In the genomic region with DNA sequence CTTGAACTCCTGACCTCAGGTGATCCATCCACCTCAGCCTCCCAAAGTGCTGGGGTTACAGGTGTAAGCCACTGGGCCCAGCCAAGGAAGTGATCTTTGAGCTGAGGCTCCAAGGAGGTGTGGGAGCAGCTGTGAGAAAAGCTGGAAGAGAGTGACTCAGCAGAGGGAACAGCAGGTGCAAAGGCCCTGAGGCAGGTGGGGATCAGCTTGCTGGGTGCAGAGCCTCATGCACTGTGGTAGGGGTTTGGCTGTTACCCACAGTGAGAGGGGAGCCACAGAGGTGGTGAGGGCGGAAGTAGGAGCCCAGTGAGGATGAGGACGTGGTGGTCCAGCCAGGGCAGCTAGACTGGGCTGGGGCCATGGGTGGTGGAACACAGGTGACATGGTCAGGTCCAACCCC, we compare ENCODE assay signal across 2 cellular contexts.
A peak's percentile ranks its signal among the peaks of the same experiment; 100 is the strongest.
TF ChIP-seq lines count a peak whose summit lies in the region.

No MANE protein-coding gene starts in this region.

TF ChIP-seq in A549, 52 proteins besides CTCF, POLR2A, EP300 and RAD21 (continued from another document):
- TF ChIP-seq, protein P1, sequence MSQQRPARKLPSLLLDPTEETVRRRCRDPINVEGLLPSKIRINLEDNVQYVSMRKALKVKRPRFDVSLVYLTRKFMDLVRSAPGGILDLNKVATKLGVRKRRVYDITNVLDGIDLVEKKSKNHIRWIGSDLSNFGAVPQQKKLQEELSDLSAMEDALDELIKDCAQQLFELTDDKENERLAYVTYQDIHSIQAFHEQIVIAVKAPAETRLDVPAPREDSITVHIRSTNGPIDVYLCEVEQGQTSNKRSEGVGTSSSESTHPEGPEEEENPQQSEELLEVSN (IDR thresholded peaks at IDR 0.05; ENCODE audit: borderline replicate concordance, low read depth), result no peak
- TF ChIP-seq SREBF2 (IDR thresholded peaks at IDR 0.05) (no peak), ZSCAN20 (CRISPR knock-in tag; IDR thresholded peaks at IDR 0.05) (no peak), RNF2 (IDR thresholded peaks at IDR 0.05; ENCODE audit: borderline replicate concordance, low read depth) (no peak), KDM1A (IDR thresholded peaks at IDR 0.05; ENCODE audit: low read depth) (peak; percentile 65), RARB (CRISPR knock-in tag; IDR thresholded peaks at IDR 0.05) (no peak), HOXB13 (CRISPR knock-in tag; IDR thresholded peaks at IDR 0.05; ENCODE audit: low read depth) (no peak), NR3C1 (IDR thresholded peaks at IDR 0.05) (no peak), FOSL2 (IDR thresholded peaks at IDR 0.05) (no peak), FOSL2 (CRISPR knock-in tag; IDR thresholded peaks at IDR 0.05) (peak; percentile 16; the same call in 1 of the 2 replicates), RFX5 (IDR thresholded peaks at IDR 0.05) (no peak), MAFK (IDR thresholded peaks at IDR 0.05; ENCODE audit: partially characterized antibody) (no peak)
- TF ChIP-seq, protein P2, sequence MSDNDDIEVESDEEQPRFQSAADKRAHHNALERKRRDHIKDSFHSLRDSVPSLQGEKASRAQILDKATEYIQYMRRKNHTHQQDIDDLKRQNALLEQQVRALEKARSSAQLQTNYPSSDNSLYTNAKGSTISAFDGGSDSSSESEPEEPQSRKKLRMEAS (IDR thresholded peaks at IDR 0.05), result no peak
- TF ChIP-seq, protein P3, sequence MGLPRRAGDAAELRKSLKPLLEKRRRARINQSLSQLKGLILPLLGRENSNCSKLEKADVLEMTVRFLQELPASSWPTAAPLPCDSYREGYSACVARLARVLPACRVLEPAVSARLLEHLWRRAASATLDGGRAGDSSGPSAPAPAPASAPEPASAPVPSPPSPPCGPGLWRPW (IDR thresholded peaks at IDR 0.05), result no peak
- TF ChIP-seq, protein P4, sequence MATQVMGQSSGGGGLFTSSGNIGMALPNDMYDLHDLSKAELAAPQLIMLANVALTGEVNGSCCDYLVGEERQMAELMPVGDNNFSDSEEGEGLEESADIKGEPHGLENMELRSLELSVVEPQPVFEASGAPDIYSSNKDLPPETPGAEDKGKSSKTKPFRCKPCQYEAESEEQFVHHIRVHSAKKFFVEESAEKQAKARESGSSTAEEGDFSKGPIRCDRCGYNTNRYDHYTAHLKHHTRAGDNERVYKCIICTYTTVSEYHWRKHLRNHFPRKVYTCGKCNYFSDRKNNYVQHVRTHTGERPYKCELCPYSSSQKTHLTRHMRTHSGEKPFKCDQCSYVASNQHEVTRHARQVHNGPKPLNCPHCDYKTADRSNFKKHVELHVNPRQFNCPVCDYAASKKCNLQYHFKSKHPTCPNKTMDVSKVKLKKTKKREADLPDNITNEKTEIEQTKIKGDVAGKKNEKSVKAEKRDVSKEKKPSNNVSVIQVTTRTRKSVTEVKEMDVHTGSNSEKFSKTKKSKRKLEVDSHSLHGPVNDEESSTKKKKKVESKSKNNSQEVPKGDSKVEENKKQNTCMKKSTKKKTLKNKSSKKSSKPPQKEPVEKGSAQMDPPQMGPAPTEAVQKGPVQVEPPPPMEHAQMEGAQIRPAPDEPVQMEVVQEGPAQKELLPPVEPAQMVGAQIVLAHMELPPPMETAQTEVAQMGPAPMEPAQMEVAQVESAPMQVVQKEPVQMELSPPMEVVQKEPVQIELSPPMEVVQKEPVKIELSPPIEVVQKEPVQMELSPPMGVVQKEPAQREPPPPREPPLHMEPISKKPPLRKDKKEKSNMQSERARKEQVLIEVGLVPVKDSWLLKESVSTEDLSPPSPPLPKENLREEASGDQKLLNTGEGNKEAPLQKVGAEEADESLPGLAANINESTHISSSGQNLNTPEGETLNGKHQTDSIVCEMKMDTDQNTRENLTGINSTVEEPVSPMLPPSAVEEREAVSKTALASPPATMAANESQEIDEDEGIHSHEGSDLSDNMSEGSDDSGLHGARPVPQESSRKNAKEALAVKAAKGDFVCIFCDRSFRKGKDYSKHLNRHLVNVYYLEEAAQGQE (IDR thresholded peaks at IDR 0.05), result no peak
TF ChIP-seq in A549: peak in this region for 2.

TF ChIP-seq in HEK293, 187 proteins besides CTCF, POLR2A, EP300 and RAD21:
- TF ChIP-seq, protein P5, sequence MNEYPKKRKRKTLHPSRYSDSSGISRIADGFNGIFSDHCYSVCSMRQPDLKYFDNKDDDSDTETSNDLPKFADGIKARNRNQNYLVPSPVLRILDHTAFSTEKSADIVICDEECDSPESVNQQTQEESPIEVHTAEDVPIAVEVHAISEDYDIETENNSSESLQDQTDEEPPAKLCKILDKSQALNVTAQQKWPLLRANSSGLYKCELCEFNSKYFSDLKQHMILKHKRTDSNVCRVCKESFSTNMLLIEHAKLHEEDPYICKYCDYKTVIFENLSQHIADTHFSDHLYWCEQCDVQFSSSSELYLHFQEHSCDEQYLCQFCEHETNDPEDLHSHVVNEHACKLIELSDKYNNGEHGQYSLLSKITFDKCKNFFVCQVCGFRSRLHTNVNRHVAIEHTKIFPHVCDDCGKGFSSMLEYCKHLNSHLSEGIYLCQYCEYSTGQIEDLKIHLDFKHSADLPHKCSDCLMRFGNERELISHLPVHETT (tag by site-specific recombination; IDR thresholded peaks at IDR 0.05), result no peak
- TF ChIP-seq ZNF394 (tag by site-specific recombination; IDR thresholded peaks at IDR 0.05; ENCODE audit: borderline replicate concordance), result peak; percentile 18; the same call in 1 of the 2 replicates
- TF ChIP-seq ZNF623 (tag by site-specific recombination; IDR thresholded peaks at IDR 0.05), result peak; percentile 99
- no peak for TF ChIP-seq ZBTB48 (tag by site-specific recombination; IDR thresholded peaks at IDR 0.05)
- TF ChIP-seq, protein P6, sequence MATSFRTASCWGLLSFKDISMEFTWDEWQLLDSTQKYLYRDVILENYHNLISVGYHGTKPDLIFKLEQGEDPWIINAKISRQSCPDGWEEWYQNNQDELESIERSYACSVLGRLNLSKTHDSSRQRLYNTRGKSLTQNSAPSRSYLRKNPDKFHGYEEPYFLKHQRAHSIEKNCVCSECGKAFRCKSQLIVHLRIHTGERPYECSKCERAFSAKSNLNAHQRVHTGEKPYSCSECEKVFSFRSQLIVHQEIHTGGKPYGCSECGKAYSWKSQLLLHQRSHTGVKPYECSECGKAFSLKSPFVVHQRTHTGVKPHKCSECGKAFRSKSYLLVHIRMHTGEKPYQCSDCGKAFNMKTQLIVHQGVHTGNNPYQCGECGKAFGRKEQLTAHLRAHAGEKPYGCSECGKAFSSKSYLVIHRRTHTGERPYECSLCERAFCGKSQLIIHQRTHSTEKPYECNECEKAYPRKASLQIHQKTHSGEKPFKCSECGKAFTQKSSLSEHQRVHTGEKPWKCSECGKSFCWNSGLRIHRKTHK (tag by site-specific recombination; IDR thresholded peaks at IDR 0.05), result no peak
- TF ChIP-seq, protein P7, sequence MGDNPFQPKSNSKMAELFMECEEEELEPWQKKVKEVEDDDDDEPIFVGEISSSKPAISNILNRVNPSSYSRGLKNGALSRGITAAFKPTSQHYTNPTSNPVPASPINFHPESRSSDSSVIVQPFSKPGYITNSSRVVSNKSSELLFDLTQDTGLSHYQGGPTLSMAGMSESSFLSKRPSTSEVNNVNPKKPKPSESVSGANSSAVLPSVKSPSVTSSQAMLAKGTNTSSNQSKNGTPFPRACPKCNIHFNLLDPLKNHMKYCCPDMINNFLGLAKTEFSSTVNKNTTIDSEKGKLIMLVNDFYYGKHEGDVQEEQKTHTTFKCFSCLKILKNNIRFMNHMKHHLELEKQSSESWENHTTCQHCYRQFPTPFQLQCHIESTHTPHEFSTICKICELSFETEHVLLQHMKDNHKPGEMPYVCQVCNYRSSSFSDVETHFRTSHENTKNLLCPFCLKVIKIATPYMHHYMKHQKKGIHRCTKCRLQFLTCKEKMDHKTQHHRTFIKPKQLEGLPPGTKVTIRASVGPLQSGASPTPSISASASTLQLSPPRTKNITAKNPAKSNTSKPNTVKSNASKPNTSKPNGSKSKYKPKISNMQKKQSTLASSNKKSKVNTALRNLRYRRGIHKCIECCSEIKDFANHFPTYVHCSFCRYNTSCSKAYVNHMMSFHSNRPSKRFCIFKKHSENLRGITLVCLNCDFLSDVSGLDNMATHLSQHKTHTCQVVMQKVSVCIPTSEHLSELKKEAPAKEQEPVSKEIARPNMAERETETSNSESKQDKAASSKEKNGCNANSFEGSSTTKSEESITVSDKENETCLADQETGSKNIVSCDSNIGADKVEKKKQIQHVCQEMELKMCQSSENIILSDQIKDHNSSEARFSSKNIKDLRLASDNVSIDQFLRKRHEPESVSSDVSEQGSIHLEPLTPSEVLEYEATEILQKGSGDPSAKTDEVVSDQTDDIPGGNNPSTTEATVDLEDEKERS (tag by site-specific recombination; IDR thresholded peaks at IDR 0.05), result peak; percentile 58; the same call in 1 of the 2 replicates
- TF ChIP-seq ZNF670 (tag by site-specific recombination; IDR thresholded peaks at IDR 0.05; ENCODE audit: low read depth), result no peak
- TF ChIP-seq, protein P8, sequence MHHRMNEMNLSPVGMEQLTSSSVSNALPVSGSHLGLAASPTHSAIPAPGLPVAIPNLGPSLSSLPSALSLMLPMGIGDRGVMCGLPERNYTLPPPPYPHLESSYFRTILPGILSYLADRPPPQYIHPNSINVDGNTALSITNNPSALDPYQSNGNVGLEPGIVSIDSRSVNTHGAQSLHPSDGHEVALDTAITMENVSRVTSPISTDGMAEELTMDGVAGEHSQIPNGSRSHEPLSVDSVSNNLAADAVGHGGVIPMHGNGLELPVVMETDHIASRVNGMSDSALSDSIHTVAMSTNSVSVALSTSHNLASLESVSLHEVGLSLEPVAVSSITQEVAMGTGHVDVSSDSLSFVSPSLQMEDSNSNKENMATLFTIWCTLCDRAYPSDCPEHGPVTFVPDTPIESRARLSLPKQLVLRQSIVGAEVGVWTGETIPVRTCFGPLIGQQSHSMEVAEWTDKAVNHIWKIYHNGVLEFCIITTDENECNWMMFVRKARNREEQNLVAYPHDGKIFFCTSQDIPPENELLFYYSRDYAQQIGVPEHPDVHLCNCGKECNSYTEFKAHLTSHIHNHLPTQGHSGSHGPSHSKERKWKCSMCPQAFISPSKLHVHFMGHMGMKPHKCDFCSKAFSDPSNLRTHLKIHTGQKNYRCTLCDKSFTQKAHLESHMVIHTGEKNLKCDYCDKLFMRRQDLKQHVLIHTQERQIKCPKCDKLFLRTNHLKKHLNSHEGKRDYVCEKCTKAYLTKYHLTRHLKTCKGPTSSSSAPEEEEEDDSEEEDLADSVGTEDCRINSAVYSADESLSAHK (tag by site-specific recombination; IDR thresholded peaks at IDR 0.05), result peak; percentile 22; the same call in 1 of the 2 replicates
